Comparison of ENCODE assay signal across 2 cellular contexts in genomic region chrX:10833299-10834169, GRCh38.
TF ChIP-seq lines count a peak whose summit lies in the region.

No MANE protein-coding gene starts in this region.

TF ChIP-seq in IMR-90, 13 proteins besides CTCF, POLR2A, EP300 and RAD21 (continued from another document):
- no peak for TF ChIP-seq ELK1 (IDR thresholded peaks at IDR 0.05; ENCODE audit: borderline replicate concordance, low read depth, low read length)
- TF ChIP-seq BHLHE40 (IDR thresholded peaks at IDR 0.05; ENCODE audit: low read depth, low read length): no peak
- no peak for TF ChIP-seq RFX5 (IDR thresholded peaks at IDR 0.05; ENCODE audit: low read depth, low read length)
- TF ChIP-seq RCOR1 (IDR thresholded peaks at IDR 0.05; ENCODE audit: insufficient replicate concordance, low read length): no peak
- TF ChIP-seq MAFK (IDR thresholded peaks at IDR 0.05; ENCODE audit: low read depth, low read length): no peak
- no peak for TF ChIP-seq USF2 (IDR thresholded peaks at IDR 0.05; ENCODE audit: low read depth, low read length)
- TF ChIP-seq NFE2L2 (IDR thresholded peaks at IDR 0.05; ENCODE audit: low read depth, low read length): no peak
- TF ChIP-seq MAZ (IDR thresholded peaks at IDR 0.05; ENCODE audit: borderline replicate concordance, low read depth, low read length): no peak
- no peak for TF ChIP-seq MXI1 (IDR thresholded peaks at IDR 0.05; ENCODE audit: borderline replicate concordance, low read depth, low read length)

TF ChIP-seq in K562, 482 proteins besides CTCF, POLR2A, EP300 and RAD21 (continued from another document):
- peak; percentile 38; the same call in 1 of the 2 replicates for TF ChIP-seq HMBOX1 (IDR thresholded peaks at IDR 0.05)
